9 cellular contexts compared by ENCODE assay signal in genomic region chr21:37460196-37460595, GRCh38.
DNase-seq lines count a peak whose midpoint lies in the region; ATAC-seq and TF ChIP-seq lines count a peak whose summit lies in the region.
"Had no signal": no experiment of that assay in that cellular context is flagged by ENCODE, and none has a peak within 500 bp of the region (broad histone marks: within the 10 kb centered on the region; RNA-seq: fewer than 3 reads in every experiment).

No MANE protein-coding gene starts in this region.

- peak; percentile 58 for DNase-seq in D341Med (ENCODE audit: low spot score)
- DNase-seq in NB4 (ENCODE audit: low read depth): peak; percentile 46
- DNase-seq in cardiac fibroblast (ENCODE audit: low read depth in 2 of 2): no peak
- no peak for DNase-seq in NCI-H774 (lab: John Stamatoyannopoulos, UW)
- no peak for DNase-seq in MV-4-11 (lab: John Stamatoyannopoulos, UW)
- no peak for DNase-seq in activated CD8-positive, alpha-beta T cell treated with anti-CD3 and anti-CD28 coated beads, Interleukin-2, amount 10 ng/mL, durations not matched to agents 7 days and 5 days
- DNase-seq: NCI-H2107 had no signal

- no peaks in the 10 kb centered on the region for H3F3A ChIP-seq in neural cell (ENCODE audit: insufficient read depth, low read length, poor library complexity, severe bottlenecking)

- H2AFZ ChIP-seq in neural cell (ENCODE audit: low read depth, low read length): no peak overlapping the region

- H3K79me2 ChIP-seq in neural cell (replicated peaks; ENCODE audit: insufficient read depth, low read length): peaks cover 73% of the 10 kb centered on the region

- peaks cover 19% of the 10 kb centered on the region for H3K36me3 Mint-ChIP-seq in activated CD8-positive, alpha-beta T cell treated with anti-CD3 and anti-CD28 coated beads, Interleukin-2, amount 10 ng/mL, durations not matched to agents 7 days and 5 days (ENCODE audit: low read depth)

- H3K27ac ChIP-seq in neural cell (ENCODE audit: low read length): no peak overlapping the region

- POLR2A ChIA-PET in activated CD8-positive, alpha-beta T cell treated with anti-CD3 and anti-CD28 coated beads, Interleukin-2, amount 10 ng/mL, durations not matched to agents 7 days and 5 days (lab: Charles Lee): no interaction called here

- no peaks in the 10 kb centered on the region for H3K36me3 ChIP-seq in neural cell (ENCODE audit: insufficient read depth, low read length)

- no peaks in the 10 kb centered on the region for H3K9me3 ChIP-seq in neural cell (ENCODE audit: low read length)

- no peak for ATAC-seq in GM21576 (IDR thresholded peaks at IDR 0.05; ENCODE audit: unreplicated experiment)
- ATAC-seq in activated CD8-positive, alpha-beta T cell treated with anti-CD3 and anti-CD28 coated beads, Interleukin-2, amount 10 ng/mL, durations not matched to agents 7 days and 5 days: no peak

- no peaks in the 10 kb centered on the region for H3K9me3 Mint-ChIP-seq in activated CD8-positive, alpha-beta T cell treated with anti-CD3 and anti-CD28 coated beads, Interleukin-2, amount 10 ng/mL, durations not matched to agents 7 days and 5 days (ENCODE audit: insufficient read depth)

- H3K9me2 ChIP-seq in neural cell (ENCODE audit: insufficient read depth, low read length): no peaks in the 10 kb centered on the region

- peak; percentile 30 for TF ChIP-seq CTCF in NB4 (IDR thresholded peaks at IDR 0.05; ENCODE audit: low read depth, low read length)
- peak; percentile 21 for TF ChIP-seq CTCF in cardiac fibroblast (IDR thresholded peaks at IDR 0.05; ENCODE audit: low read depth, low read length)
- peak; percentile 50 for TF ChIP-seq CTCF in neural cell (IDR thresholded peaks at IDR 0.05; ENCODE audit: poor library complexity, severe bottlenecking)

- no peaks in the 10 kb centered on the region for H4K20me1 ChIP-seq in neural cell (ENCODE audit: insufficient read depth)

- no peak for TF ChIP-seq POLR2A in NB4 (IDR thresholded peaks at IDR 0.05; ENCODE audit: extremely low read depth, insufficient read length)

- H3K27ac Mint-ChIP-seq in activated CD8-positive, alpha-beta T cell treated with anti-CD3 and anti-CD28 coated beads, Interleukin-2, amount 10 ng/mL, durations not matched to agents 7 days and 5 days: no peak overlapping the region

- no peak overlapping the region for H3K9ac ChIP-seq in neural cell (ENCODE audit: low read length)

- H3K4me2 ChIP-seq in neural cell (ENCODE audit: low read length): no peak overlapping the region

- CTCF ChIA-PET in activated CD8-positive, alpha-beta T cell treated with anti-CD3 and anti-CD28 coated beads, Interleukin-2, amount 10 ng/mL, durations not matched to agents 7 days and 5 days (lab: Charles Lee): interaction anchor here (0.7 kb wide), 1 partner anchor 231 kb away, joined by 3 read pairs; no protein-coding TSS in a partner anchor

- TF ChIP-seq EP300 in neural cell (conservative IDR thresholded peaks at IDR 0.05; ENCODE audit: poor library complexity, severe bottlenecking): no peak

- H3K4me1 Mint-ChIP-seq in activated CD8-positive, alpha-beta T cell treated with anti-CD3 and anti-CD28 coated beads, Interleukin-2, amount 10 ng/mL, durations not matched to agents 7 days and 5 days (ENCODE audit: low read depth): peaks cover 68% of the 10 kb centered on the region

- H3K27me3 ChIP-seq in neural cell (ENCODE audit: insufficient read depth, low read depth, low read length): no peaks in the 10 kb centered on the region

- H3K4me3 ChIP-seq in NB4 (ENCODE audit: low read depth, low read length) (no peak overlapping the region), cardiac fibroblast (replicated peaks in 1 of 2; ENCODE audit: low read depth in 2 of 2, low read length in 2 of 2) (no peak overlapping the region), neural cell (ENCODE audit: low read length) (no peak overlapping the region)

- no peak for TF ChIP-seq RAD21 in neural cell (conservative IDR thresholded peaks at IDR 0.05)

- H3K4me3 Mint-ChIP-seq in activated CD8-positive, alpha-beta T cell treated with anti-CD3 and anti-CD28 coated beads, Interleukin-2, amount 10 ng/mL, durations not matched to agents 7 days and 5 days: no peak overlapping the region

- no peaks in the 10 kb centered on the region for H3K27me3 Mint-ChIP-seq in activated CD8-positive, alpha-beta T cell treated with anti-CD3 and anti-CD28 coated beads, Interleukin-2, amount 10 ng/mL, durations not matched to agents 7 days and 5 days (ENCODE audit: low read depth)

TF ChIP-seq in neural cell, 6 proteins besides CTCF, POLR2A, EP300 and RAD21:
- TF ChIP-seq REST (IDR thresholded peaks at IDR 0.05; ENCODE audit: borderline replicate concordance) (no peak), TAF1 (IDR thresholded peaks at IDR 0.05; ENCODE audit: low read depth) (no peak), MXI1 (conservative IDR thresholded peaks at IDR 0.05; ENCODE audit: poor library complexity, severe bottlenecking) (no peak), POLR2AphosphoS5 (IDR thresholded peaks at IDR 0.05) (no peak), EZH2 (IDR thresholded peaks at IDR 0.05; ENCODE audit: borderline replicate concordance, insufficient read depth, low read length, poor library complexity, severe bottlenecking) (no peak), SMC3 (conservative IDR thresholded peaks at IDR 0.05; ENCODE audit: poor library complexity) (no peak)

Comparison
In these comparisons a context has a peak if more than half of its experiments do, and no peak if none do; other contexts are left out.
1. DNase-seq: peak in D341Med (single experiment) and NB4 (single experiment); none in cardiac fibroblast (0 of 2), NCI-H774 (single experiment), MV-4-11 (single experiment) and activated CD8-positive, alpha-beta T cell treated with anti-CD3 and anti-CD28 coated beads, Interleukin-2, amount 10 ng/mL, durations not matched to agents 7 days and 5 days (single experiment).
2. Peak in every context shown above with its lines, with median percentiles within 50 percentile points of each other: CTCF ChIP-seq.